1 cellular context compared by ENCODE assay signal in the genomic region with DNA sequence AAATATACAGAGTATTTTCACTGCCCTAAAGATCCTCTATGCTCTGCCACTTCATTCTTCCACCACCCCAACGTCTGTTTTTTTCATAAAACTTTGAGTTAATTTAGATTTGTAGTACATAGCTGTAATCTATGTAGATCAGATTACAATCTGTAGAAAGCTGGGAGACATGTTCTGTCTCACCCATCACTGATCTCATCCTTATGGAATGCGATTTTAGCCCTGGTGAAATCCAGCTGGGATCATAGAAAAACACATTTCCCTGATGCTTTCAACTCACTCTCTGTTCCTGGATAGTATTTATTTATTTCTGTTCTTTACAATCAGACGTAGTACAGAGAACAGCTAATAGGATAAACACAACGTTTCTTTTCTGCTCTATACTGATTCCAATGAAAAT.
TF ChIP-seq lines count a peak whose summit lies in the region.

No MANE protein-coding gene starts in this region.

TF ChIP-seq in GM23338, 12 proteins besides CTCF, POLR2A, EP300 and RAD21:
- TF ChIP-seq, protein P1, sequence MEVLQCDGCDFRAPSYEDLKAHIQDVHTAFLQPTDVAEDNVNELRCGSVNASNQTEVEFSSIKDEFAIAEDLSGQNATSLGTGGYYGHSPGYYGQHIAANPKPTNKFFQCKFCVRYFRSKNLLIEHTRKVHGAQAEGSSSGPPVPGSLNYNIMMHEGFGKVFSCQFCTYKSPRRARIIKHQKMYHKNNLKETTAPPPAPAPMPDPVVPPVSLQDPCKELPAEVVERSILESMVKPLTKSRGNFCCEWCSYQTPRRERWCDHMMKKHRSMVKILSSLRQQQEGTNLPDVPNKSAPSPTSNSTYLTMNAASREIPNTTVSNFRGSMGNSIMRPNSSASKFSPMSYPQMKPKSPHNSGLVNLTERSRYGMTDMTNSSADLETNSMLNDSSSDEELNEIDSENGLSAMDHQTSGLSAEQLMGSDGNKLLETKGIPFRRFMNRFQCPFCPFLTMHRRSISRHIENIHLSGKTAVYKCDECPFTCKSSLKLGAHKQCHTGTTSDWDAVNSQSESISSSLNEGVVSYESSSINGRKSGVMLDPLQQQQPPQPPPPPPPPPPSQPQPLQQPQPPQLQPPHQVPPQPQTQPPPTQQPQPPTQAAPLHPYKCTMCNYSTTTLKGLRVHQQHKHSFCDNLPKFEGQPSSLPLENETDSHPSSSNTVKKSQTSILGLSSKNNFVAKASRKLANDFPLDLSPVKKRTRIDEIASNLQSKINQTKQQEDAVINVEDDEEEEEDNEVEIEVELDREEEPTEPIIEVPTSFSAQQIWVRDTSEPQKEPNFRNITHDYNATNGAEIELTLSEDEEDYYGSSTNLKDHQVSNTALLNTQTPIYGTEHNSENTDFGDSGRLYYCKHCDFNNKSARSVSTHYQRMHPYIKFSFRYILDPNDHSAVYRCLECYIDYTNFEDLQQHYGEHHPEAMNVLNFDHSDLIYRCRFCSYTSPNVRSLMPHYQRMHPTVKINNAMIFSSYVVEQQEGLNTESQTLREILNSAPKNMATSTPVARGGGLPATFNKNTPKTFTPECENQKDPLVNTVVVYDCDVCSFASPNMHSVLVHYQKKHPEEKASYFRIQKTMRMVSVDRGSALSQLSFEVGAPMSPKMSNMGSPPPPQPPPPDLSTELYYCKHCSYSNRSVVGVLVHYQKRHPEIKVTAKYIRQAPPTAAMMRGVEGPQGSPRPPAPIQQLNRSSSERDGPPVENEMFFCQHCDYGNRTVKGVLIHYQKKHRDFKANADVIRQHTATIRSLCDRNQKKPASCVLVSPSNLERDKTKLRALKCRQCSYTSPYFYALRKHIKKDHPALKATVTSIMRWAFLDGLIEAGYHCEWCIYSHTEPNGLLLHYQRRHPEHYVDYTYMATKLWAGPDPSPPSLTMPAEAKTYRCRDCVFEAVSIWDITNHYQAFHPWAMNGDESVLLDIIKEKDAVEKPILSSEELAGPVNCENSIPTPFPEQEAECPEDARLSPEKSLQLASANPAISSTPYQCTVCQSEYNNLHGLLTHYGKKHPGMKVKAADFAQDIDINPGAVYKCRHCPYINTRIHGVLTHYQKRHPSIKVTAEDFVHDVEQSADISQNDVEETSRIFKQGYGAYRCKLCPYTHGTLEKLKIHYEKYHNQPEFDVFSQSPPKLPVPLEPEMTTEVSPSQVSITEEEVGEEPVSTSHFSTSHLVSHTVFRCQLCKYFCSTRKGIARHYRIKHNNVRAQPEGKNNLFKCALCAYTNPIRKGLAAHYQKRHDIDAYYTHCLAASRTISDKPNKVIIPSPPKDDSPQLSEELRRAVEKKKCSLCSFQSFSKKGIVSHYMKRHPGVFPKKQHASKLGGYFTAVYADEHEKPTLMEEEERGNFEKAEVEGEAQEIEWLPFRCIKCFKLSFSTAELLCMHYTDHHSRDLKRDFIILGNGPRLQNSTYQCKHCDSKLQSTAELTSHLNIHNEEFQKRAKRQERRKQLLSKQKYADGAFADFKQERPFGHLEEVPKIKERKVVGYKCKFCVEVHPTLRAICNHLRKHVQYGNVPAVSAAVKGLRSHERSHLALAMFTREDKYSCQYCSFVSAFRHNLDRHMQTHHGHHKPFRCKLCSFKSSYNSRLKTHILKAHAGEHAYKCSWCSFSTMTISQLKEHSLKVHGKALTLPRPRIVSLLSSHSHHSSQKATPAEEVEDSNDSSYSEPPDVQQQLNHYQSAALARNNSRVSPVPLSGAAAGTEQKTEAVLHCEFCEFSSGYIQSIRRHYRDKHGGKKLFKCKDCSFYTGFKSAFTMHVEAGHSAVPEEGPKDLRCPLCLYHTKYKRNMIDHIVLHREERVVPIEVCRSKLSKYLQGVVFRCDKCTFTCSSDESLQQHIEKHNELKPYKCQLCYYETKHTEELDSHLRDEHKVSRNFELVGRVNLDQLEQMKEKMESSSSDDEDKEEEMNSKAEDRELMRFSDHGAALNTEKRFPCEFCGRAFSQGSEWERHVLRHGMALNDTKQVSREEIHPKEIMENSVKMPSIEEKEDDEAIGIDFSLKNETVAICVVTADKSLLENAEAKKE (CRISPR knock-in tag; IDR thresholded peaks at IDR 0.05), result no peak
- TF ChIP-seq, protein P2, sequence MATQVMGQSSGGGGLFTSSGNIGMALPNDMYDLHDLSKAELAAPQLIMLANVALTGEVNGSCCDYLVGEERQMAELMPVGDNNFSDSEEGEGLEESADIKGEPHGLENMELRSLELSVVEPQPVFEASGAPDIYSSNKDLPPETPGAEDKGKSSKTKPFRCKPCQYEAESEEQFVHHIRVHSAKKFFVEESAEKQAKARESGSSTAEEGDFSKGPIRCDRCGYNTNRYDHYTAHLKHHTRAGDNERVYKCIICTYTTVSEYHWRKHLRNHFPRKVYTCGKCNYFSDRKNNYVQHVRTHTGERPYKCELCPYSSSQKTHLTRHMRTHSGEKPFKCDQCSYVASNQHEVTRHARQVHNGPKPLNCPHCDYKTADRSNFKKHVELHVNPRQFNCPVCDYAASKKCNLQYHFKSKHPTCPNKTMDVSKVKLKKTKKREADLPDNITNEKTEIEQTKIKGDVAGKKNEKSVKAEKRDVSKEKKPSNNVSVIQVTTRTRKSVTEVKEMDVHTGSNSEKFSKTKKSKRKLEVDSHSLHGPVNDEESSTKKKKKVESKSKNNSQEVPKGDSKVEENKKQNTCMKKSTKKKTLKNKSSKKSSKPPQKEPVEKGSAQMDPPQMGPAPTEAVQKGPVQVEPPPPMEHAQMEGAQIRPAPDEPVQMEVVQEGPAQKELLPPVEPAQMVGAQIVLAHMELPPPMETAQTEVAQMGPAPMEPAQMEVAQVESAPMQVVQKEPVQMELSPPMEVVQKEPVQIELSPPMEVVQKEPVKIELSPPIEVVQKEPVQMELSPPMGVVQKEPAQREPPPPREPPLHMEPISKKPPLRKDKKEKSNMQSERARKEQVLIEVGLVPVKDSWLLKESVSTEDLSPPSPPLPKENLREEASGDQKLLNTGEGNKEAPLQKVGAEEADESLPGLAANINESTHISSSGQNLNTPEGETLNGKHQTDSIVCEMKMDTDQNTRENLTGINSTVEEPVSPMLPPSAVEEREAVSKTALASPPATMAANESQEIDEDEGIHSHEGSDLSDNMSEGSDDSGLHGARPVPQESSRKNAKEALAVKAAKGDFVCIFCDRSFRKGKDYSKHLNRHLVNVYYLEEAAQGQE (IDR thresholded peaks at IDR 0.05; ENCODE audit: unreplicated experiment), result no peak
- TF ChIP-seq ZNF331 (CRISPR knock-in tag; IDR thresholded peaks at IDR 0.05; ENCODE audit: low read depth) (no peak), POLR2AphosphoS5 (IDR thresholded peaks at IDR 0.05; ENCODE audit: low read depth) (no peak), ZNF114 (CRISPR knock-in tag; IDR thresholded peaks at IDR 0.05) (no peak), STAT1 (IDR thresholded peaks at IDR 0.05; ENCODE audit: unreplicated experiment) (no peak), NANOG (IDR thresholded peaks at IDR 0.05; ENCODE audit: borderline replicate concordance) (no peak), JUNB (IDR thresholded peaks at IDR 0.05; ENCODE audit: unreplicated experiment) (no peak), EZH2 (IDR thresholded peaks at IDR 0.05; ENCODE audit: low read depth, unreplicated experiment) (no peak), EZH2phosphoT487 (IDR thresholded peaks at IDR 0.05; ENCODE audit: unreplicated experiment) (no peak), CREB1 (CRISPR knock-in tag; IDR thresholded peaks at IDR 0.05; ENCODE audit: low read depth) (no peak)
- TF ChIP-seq, protein P3, sequence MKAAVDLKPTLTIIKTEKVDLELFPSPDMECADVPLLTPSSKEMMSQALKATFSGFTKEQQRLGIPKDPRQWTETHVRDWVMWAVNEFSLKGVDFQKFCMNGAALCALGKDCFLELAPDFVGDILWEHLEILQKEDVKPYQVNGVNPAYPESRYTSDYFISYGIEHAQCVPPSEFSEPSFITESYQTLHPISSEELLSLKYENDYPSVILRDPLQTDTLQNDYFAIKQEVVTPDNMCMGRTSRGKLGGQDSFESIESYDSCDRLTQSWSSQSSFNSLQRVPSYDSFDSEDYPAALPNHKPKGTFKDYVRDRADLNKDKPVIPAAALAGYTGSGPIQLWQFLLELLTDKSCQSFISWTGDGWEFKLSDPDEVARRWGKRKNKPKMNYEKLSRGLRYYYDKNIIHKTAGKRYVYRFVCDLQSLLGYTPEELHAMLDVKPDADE (IDR thresholded peaks at IDR 0.05), result no peak
